Comparison of ENCODE assay signal across 10 cellular contexts in genomic region chr14:52380294-52380693, GRCh38.
DNase-seq lines count a peak whose midpoint lies in the region; ATAC-seq, FAIRE-seq and TF ChIP-seq lines count a peak whose summit lies in the region.
"Had no signal": no experiment of that assay in that cellular context is flagged by ENCODE, and none has a peak within 500 bp of the region (broad histone marks: within the 10 kb centered on the region; RNA-seq: fewer than 3 reads in every experiment).

No MANE protein-coding gene starts in this region.

- ATAC-seq in GM21515 (IDR thresholded peaks at IDR 0.05; ENCODE audit: unreplicated experiment) (peak; percentile 94), HG03378 (IDR thresholded peaks at IDR 0.05; ENCODE audit: unreplicated experiment) (peak; percentile 100), sciatic nerve (no peak)

- DNase-seq in GM18507 (ENCODE audit: extremely low spot score, insufficient read length, low read depth) (no peak), fibroblast of pulmonary artery (ENCODE audit: low read depth) (peak; percentile 12), sciatic nerve (ENCODE audit: low spot score) (no peak), cerebellar nuclear complex (lab: John Stamatoyannopoulos, UW) (no peak)
- DNase-seq in stimulated activated CD8-positive, alpha-beta memory T cell treated with anti-CD3 and anti-CD28 coated beads, Interleukin-4, amount 100 ng/mL, for 48 hours = no peak
- DNase-seq in activated CD4-positive, CD25-positive, alpha-beta regulatory T cell (lab: John Stamatoyannopoulos, UW) = no peak
- DNase-seq: stimulated activated CD4-positive, alpha-beta T cell treated with anti-CD3 and anti-CD28 coated beads, Interleukin-4, amount 100 ng/mL, for 4 hours had no signal

- intact Hi-C loops in sciatic nerve (cut with DNase I) = no loop called here

- FAIRE-seq in GM18507 (lab: Jason Lieb, UNC) = peak; percentile 89
- FAIRE-seq: colon had no signal

- no peak for TF ChIP-seq CTCF in fibroblast of pulmonary artery (IDR thresholded peaks at IDR 0.05; ENCODE audit: low read length, missing control alignments)

- H3K4me3 ChIP-seq in fibroblast of pulmonary artery (replicated peaks; ENCODE audit: low read depth, low read length) = no peak overlapping the region
